Comparison of ENCODE assay signal across 10 cellular contexts in the genomic region with DNA sequence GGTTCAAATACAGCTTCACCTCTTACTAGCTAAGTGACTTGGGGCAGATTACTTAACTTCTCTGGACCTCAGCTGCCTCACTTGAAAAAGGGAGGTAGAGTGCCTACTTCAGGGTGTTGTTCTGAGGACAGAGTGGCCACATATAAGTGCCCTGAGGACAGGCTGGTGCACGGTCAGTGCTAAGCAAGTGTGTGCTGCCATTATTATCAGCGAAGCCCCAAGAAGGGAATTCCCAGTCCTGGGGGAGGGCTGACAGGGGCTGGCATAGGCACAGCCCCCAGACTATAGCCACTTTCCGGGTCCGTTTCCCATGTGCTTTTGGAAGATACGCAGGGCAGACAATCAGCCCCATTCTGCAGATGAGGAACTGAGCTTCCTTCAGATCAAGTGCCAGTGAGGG. TPM values are rescaled to one million over a fixed set of nuclear protein-coding genes. Genes with fewer than 3 reads are reported as not detected.
DNase-seq lines count a peak whose midpoint lies in the region; ATAC-seq and TF ChIP-seq lines count a peak whose summit lies in the region.
"Had no signal": no experiment of that assay in that cellular context is flagged by ENCODE, and none has a peak within 500 bp of the region (broad histone marks: within the 10 kb centered on the region; RNA-seq: fewer than 3 reads in every experiment).

No MANE protein-coding gene starts in this region.

- intact Hi-C loops in CD4-positive, alpha-beta memory T cell (cut with micrococcal nuclease) = no loop called here
- intact Hi-C loops in sigmoid colon (cut with DNase I) = loop anchor here (2.0 kb wide), 3 partner anchors 20 to 72 kb away; partner anchors contain the start of gene TMEM256

- no peak overlapping the region for H3K27ac ChIP-seq in CD4-positive, alpha-beta memory T cell (ENCODE audit: low read depth, low read length)
- peak overlapping the region; percentile 94 to 100 (median 100) for H3K27ac ChIP-seq in sigmoid colon
- H3K27ac ChIP-seq: HL-60 had no signal

- H3K9me3 Mint-ChIP-seq in CD4-positive, alpha-beta memory T cell = no peaks in the 10 kb centered on the region

- H3K27me3 ChIP-seq in CD4-positive, alpha-beta memory T cell (ENCODE audit: insufficient read depth, low read length) = no peaks in the 10 kb centered on the region
- no peaks in the 10 kb centered on the region for H3K27me3 ChIP-seq in sigmoid colon

- WGBS in sigmoid colon, 2 donors = 92% methylated on average over 5 of the region's 5 CpGs

- peaks cover 37 to 76% (median 53%) of the 10 kb centered on the region in 4 donors for H3K4me1 Mint-ChIP-seq in CD4-positive, alpha-beta memory T cell
- peaks cover 40% of the 10 kb centered on the region for H3K4me1 Mint-ChIP-seq in T-helper 17 cell

- no peak overlapping the region for H3K4me3 ChIP-seq in CD4-positive, alpha-beta memory T cell (ENCODE audit: low read length in 2 of 2)
- peak overlapping the region; percentile 79 to 98 for H3K4me3 ChIP-seq in foreskin fibroblast (ENCODE audit: low read depth in 1 of 2, low read length in 2 of 2)
- peak overlapping the region in 3 of 4 donors; percentile 61 to 100 (median 95) for H3K4me3 ChIP-seq in sigmoid colon

- TF ChIP-seq CTCF in foreskin fibroblast (IDR thresholded peaks at IDR 0.05; ENCODE audit: low read depth, low read length) = no peak
- no peak for TF ChIP-seq CTCF in sigmoid colon (IDR thresholded peaks at IDR 0.05)

- no peaks in the 10 kb centered on the region for H3K9me3 ChIP-seq in CD4-positive, alpha-beta memory T cell (ENCODE audit: control insufficient read depth in 1 of 2, low read length in 2 of 2)
- H3K9me3 ChIP-seq in T-helper 17 cell (ENCODE audit: control insufficient read depth, low read length, poor library complexity, severe bottlenecking) (no peaks in the 10 kb centered on the region), sigmoid colon (no peaks in the 10 kb centered on the region)

- peaks cover 0 to 19% of the 10 kb centered on the region in 2 donors for H3K36me3 Mint-ChIP-seq in CD4-positive, alpha-beta memory T cell
- peaks cover 2% of the 10 kb centered on the region for H3K36me3 Mint-ChIP-seq in T-helper 17 cell (ENCODE audit: low read depth)

- DNase-seq in CD4-positive, alpha-beta memory T cell = no peak
- no peak for DNase-seq in T-helper 17 cell
- DNase-seq in foreskin fibroblast = no peak
- no peak for DNase-seq in sigmoid colon
- no peak for DNase-seq in RPMI8226
- no peak for DNase-seq in NCI-H1417 treated with DMSO at 0.1 percent for 48 hours (lab: John Stamatoyannopoulos, UW)
- no peak for DNase-seq in NCI-H526 (lab: John Stamatoyannopoulos, UW)

- peaks cover 54% of the 10 kb centered on the region for H3K4me1 ChIP-seq in CD4-positive, alpha-beta memory T cell (ENCODE audit: insufficient read depth, low read length)
- peaks cover 0 to 73% (median 55%) of the 10 kb centered on the region in 4 donors for H3K4me1 ChIP-seq in sigmoid colon

- ATAC-seq in T-helper 17 cell (no peak), HG03108 (IDR thresholded peaks at IDR 0.05; ENCODE audit: unreplicated experiment) (no peak)

- POLR2A ChIA-PET in CD4-positive, alpha-beta memory T cell (lab: Charles Lee; ENCODE audit: partially characterized antibody) = interaction anchor here (0.7 to 13.8 kb wide), 11 partner anchors 8 to 210 kb away, joined by 3 to 398 read pairs (median 4); partner anchors contain the start of genes FGF11, POLR2A and TMEM102

- TF ChIP-seq POLR2A in sigmoid colon (IDR thresholded peaks at IDR 0.05) = no peak

- H3K27me3 Mint-ChIP-seq in CD4-positive, alpha-beta memory T cell = no peaks in the 10 kb centered on the region
- H3K27me3 Mint-ChIP-seq in T-helper 17 cell = no peaks in the 10 kb centered on the region

- CTCF ChIA-PET in CD4-positive, alpha-beta memory T cell (lab: Charles Lee; ENCODE audit: partially characterized antibody) = interaction anchor here (0.6 to 4.2 kb wide), 5 partner anchors 22 to 204 kb away, joined by 3 to 28 read pairs (median 6); partner anchors contain the start of gene TMEM102

- no peaks in the 10 kb centered on the region for H3K36me3 ChIP-seq in CD4-positive, alpha-beta memory T cell (ENCODE audit: insufficient read depth, low read length)
- H3K36me3 ChIP-seq in sigmoid colon = no peaks in the 10 kb centered on the region

- TF ChIP-seq EP300 in sigmoid colon (IDR thresholded peaks at IDR 0.05) = no peak

- peak overlapping the region; percentile 10 to 97 (median 92) for H3K27ac Mint-ChIP-seq in CD4-positive, alpha-beta memory T cell
- H3K27ac Mint-ChIP-seq in T-helper 17 cell = no peak overlapping the region

- peak overlapping the region in 4 of 8 donors; percentile 18 to 96 (median 94) for H3K4me3 Mint-ChIP-seq in CD4-positive, alpha-beta memory T cell
- peak overlapping the region; percentile 65 for H3K4me3 Mint-ChIP-seq in T-helper 17 cell

RNA-seq across cellular contexts. Expression of gene ZBTB4, which starts 2.5 kb away (rescaled TPM):
- total RNA-seq in CD4-positive, alpha-beta memory T cell = 10 to 100 TPM; 75.2 to 75.7 TPM
- 10 to 100 TPM in 1 of 2 donors, 1 to 10 TPM in 1; 4.6 to 21.2 TPM for polyA plus RNA-seq in CD4-positive, alpha-beta memory T cell
- total RNA-seq in T-helper 17 cell (10 to 100 TPM; 44.9 to 49.5 TPM), sigmoid colon (10 to 100 TPM; 42.5 to 56.5 (median 45.3) TPM)
- polyA plus RNA-seq in sigmoid colon = 10 to 100 TPM in 2 of 3 donors, 1 to 10 TPM in 1; 5.5 to 19.6 (median 12.0) TPM

RNA-seq across cellular contexts. Expression of gene SLC35G6, which starts 4.3 kb away (rescaled TPM):
- total RNA-seq in CD4-positive, alpha-beta memory T cell = not detected
- not detected for polyA plus RNA-seq in CD4-positive, alpha-beta memory T cell
- total RNA-seq in T-helper 17 cell (not detected), sigmoid colon (not detected)
- polyA plus RNA-seq in sigmoid colon = not detected
- total RNA-seq: endothelial cell of umbilical vein had no signal
- polyA plus RNA-seq: endothelial cell of umbilical vein had no signal

RNA-seq across cellular contexts. Expression of gene POLR2A, which starts 7.2 kb away (rescaled TPM):
- 100 to 1,000 TPM; 178 to 191 TPM for total RNA-seq in CD4-positive, alpha-beta memory T cell
- 10 to 100 TPM in 1 of 2 donors, 1 to 10 TPM in 1; 8.6 to 76.2 TPM for polyA plus RNA-seq in CD4-positive, alpha-beta memory T cell
- total RNA-seq in T-helper 17 cell (100 to 1,000 TPM; 553 to 572 TPM), sigmoid colon (10 to 100 TPM; 30.1 to 43.2 (median 36.5) TPM)
- 10 to 100 TPM in 2 of 3 donors, 1 to 10 TPM in 1; 7.2 to 51.1 (median 11.3) TPM for polyA plus RNA-seq in sigmoid colon

RNA-seq across cellular contexts. Expression of gene CHRNB1, which starts 32.1 kb away (rescaled TPM):
- total RNA-seq in CD4-positive, alpha-beta memory T cell = 1 to 10 TPM; 9.1 to 9.5 TPM
- polyA plus RNA-seq in CD4-positive, alpha-beta memory T cell = 10 to 100 TPM; 24.1 to 29.2 TPM
- 1 to 10 TPM; 7.0 to 7.2 TPM for total RNA-seq in T-helper 17 cell
- 1 to 10 TPM; 4.2 to 8.1 (median 6.5) TPM for total RNA-seq in sigmoid colon
- polyA plus RNA-seq in sigmoid colon = 10 to 100 TPM in 2 of 3 donors, 1 to 10 TPM in 1; 7.2 to 13.2 (median 11.2) TPM

RNA-seq across cellular contexts. Expression of gene FGF11, which starts 37.6 kb away (rescaled TPM):
- 1 to 10 TPM; 2.7 to 3.3 TPM for total RNA-seq in CD4-positive, alpha-beta memory T cell
- under 1 TPM in 1 of 2 donors, not detected in 1; 0.14 TPM for polyA plus RNA-seq in CD4-positive, alpha-beta memory T cell
- 1 to 10 TPM; 2.0 to 2.6 TPM for total RNA-seq in T-helper 17 cell
- under 1 TPM in 1 of 4 donors, not detected in 3; 0.36 TPM for total RNA-seq in sigmoid colon
- 1 to 10 TPM in 1 of 3 donors, under 1 TPM in 1, not detected in 1; 0.69 to 2.8 TPM for polyA plus RNA-seq in sigmoid colon
- total RNA-seq: endothelial cell of umbilical vein had no signal

Comparison
In these comparisons a context has a peak if more than half of its experiments do, and no peak if none do; other contexts are left out.
1. H3K4me3 ChIP-seq: peak in foreskin fibroblast (2 of 2) and sigmoid colon (3 of 4); none in CD4-positive, alpha-beta memory T cell (0 of 2).
2. RNA of gene POLR2A, which starts 7.2 kb away (total RNA-seq): 553 to 572 TPM in T-helper 17 cell and 178 to 191 TPM in CD4-positive, alpha-beta memory T cell; 30.1 to 43.2 TPM in sigmoid colon; every median in the first group is over 4 times any median in the second.